Comparison of ENCODE assay signal across 25 cellular contexts in genomic region chr10:14459670-14460069, GRCh38.
DNase-seq lines count a peak whose midpoint lies in the region; ATAC-seq, FAIRE-seq and TF ChIP-seq lines count a peak whose summit lies in the region.
"Had no signal": no experiment of that assay in that cellular context is flagged by ENCODE, and none has a peak within 500 bp of the region (broad histone marks: within the 10 kb centered on the region; RNA-seq: fewer than 3 reads in every experiment).

No MANE protein-coding gene starts in this region.

- no peak overlapping the region for H3K14ac ChIP-seq in neuronal stem cell (ENCODE audit: low read length)

- H2BK15ac ChIP-seq in neuronal stem cell (ENCODE audit: low read length): no peak overlapping the region

- H3K9ac ChIP-seq in adipocyte (ENCODE audit: low read length) (no peak overlapping the region), fibroblast of lung (ENCODE audit: insufficient read depth, low read length) (no peak overlapping the region), neuronal stem cell (ENCODE audit: low read depth, low read length, poor library complexity) (no peak overlapping the region)

- no peak overlapping the region for H3K18ac ChIP-seq in neuronal stem cell (ENCODE audit: low read length)

- no peak overlapping the region for H2AFZ ChIP-seq in fibroblast of lung (ENCODE audit: low read length)
- H2AFZ ChIP-seq in neuronal stem cell (ENCODE audit: low read length): peak overlapping the region; percentile 80

- H3K79me1 ChIP-seq in neuronal stem cell (ENCODE audit: low read depth, low read length): no peaks in the 10 kb centered on the region

- no peaks in the 10 kb centered on the region for H3K79me2 ChIP-seq in fibroblast of lung (ENCODE audit: control insufficient read depth, insufficient read depth, low read length)

- H3K27ac ChIP-seq in fibroblast of lung (ENCODE audit: insufficient read depth, low read length) (no peak overlapping the region), neuronal stem cell (replicated peaks; ENCODE audit: low read length) (no peak overlapping the region)
- H3K27ac ChIP-seq: psoas muscle, skin epidermis, upper lobe of left lung had no signal

- H4K20me1 ChIP-seq in fibroblast of lung (ENCODE audit: control insufficient read depth, extremely low read depth, insufficient read depth, low read length): no peaks in the 10 kb centered on the region

- no peak overlapping the region for H2BK12ac ChIP-seq in neuronal stem cell (ENCODE audit: low read length)

- no peaks in the 10 kb centered on the region for H3K4me1 ChIP-seq in adipocyte (ENCODE audit: control insufficient read depth, insufficient read depth, low read length)
- no peaks in the 10 kb centered on the region for H3K4me1 ChIP-seq in fibroblast of lung (ENCODE audit: control insufficient read depth, extremely low read depth, insufficient read depth, low read length)
- H3K4me1 ChIP-seq in neuronal stem cell (ENCODE audit: control insufficient read depth in 2 of 2, insufficient read depth in 1 of 2, low read depth in 1 of 2, low read length in 2 of 2): peaks cover 0 to 5% of the 10 kb centered on the region in 2 donors
- H3K4me1 ChIP-seq: BE2C, psoas muscle, upper lobe of left lung had no signal

- H3K4me3 ChIP-seq in adipocyte (ENCODE audit: low read length): no peak overlapping the region
- no peak overlapping the region for H3K4me3 ChIP-seq in fibroblast of lung (replicated peaks in 1 of 4; ENCODE audit: control extremely low read depth in 1 of 4, insufficient read depth in 1 of 4, low read depth in 3 of 4, low read length in 4 of 4)
- H3K4me3 ChIP-seq in neuronal stem cell (ENCODE audit: low read length in 2 of 2): no peak overlapping the region
- H3K4me3 ChIP-seq: psoas muscle, skin epidermis, upper lobe of left lung had no signal

- H3K4me2 ChIP-seq in fibroblast of lung (ENCODE audit: extremely low read depth, insufficient read depth, low read length) (no peak overlapping the region), neuronal stem cell (ENCODE audit: insufficient read depth, low read length, poor library complexity, severe bottlenecking) (no peak overlapping the region)

- no CpG with 5 or more reads among the region's 2 CpGs for WGBS in neuronal stem cell (ENCODE audit: extremely low coverage in 2 of 2, insufficient read length in 2 of 2, insufficient replicate concordance in 1 of 2), 2 donors

- H3K4ac ChIP-seq in neuronal stem cell (ENCODE audit: low read length): no peak overlapping the region

- no peak overlapping the region for H4K91ac ChIP-seq in neuronal stem cell (ENCODE audit: low read depth, low read length, poor library complexity)

- TF ChIP-seq CTCF in fibroblast of lung (conservative IDR thresholded peaks at IDR 0.05 in 1 of 2, IDR thresholded peaks at IDR 0.05 in 1 of 2; ENCODE audit: low read depth in 1 of 2, low read length in 2 of 2): no peak

- H3K27me3 ChIP-seq in adipocyte (replicated peaks; ENCODE audit: control insufficient read depth, insufficient read depth, low read length) (peaks cover 51% of the 10 kb centered on the region), fibroblast of lung (ENCODE audit: control insufficient read depth, insufficient read depth, low read length) (no peaks in the 10 kb centered on the region), neuronal stem cell (ENCODE audit: control insufficient read depth in 3 of 3, insufficient read depth in 3 of 3, low read depth in 1 of 3, low read length in 3 of 3) (no peaks in the 10 kb centered on the region)
- H3K27me3 ChIP-seq: BE2C, upper lobe of left lung had no signal

- H3K23ac ChIP-seq in neuronal stem cell (ENCODE audit: low read depth, low read length, poor library complexity): no peak overlapping the region

- H3K36me3 ChIP-seq in adipocyte (ENCODE audit: control insufficient read depth, insufficient read depth, low read length, severe bottlenecking): no peaks in the 10 kb centered on the region
- H3K36me3 ChIP-seq in fibroblast of lung (ENCODE audit: control insufficient read depth, insufficient read depth, low read length): no peaks in the 10 kb centered on the region
- H3K36me3 ChIP-seq in neuronal stem cell (replicated peaks in 1 of 2; ENCODE audit: control insufficient read depth in 2 of 2, insufficient read depth in 2 of 2, low read length in 2 of 2): no peaks in the 10 kb centered on the region
- H3K36me3 ChIP-seq: BE2C, upper lobe of left lung had no signal

- H2AK5ac ChIP-seq in neuronal stem cell (ENCODE audit: low read depth, low read length): no peak overlapping the region

- H3K9me3 ChIP-seq in adipocyte (ENCODE audit: control insufficient read depth, low read length) (peaks cover 16% of the 10 kb centered on the region), fibroblast of lung (ENCODE audit: control insufficient read depth, insufficient read depth, low read depth, low read length) (no peaks in the 10 kb centered on the region), neuronal stem cell (replicated peaks in 1 of 2; ENCODE audit: control insufficient read depth in 2 of 2, insufficient read depth in 1 of 2, low read depth in 1 of 2, low read length in 2 of 2) (peaks cover 4% of the 10 kb centered on the region in 2 donors)
- H3K9me3 ChIP-seq: BE2C, psoas muscle, upper lobe of left lung had no signal

- H2BK5ac ChIP-seq in neuronal stem cell (ENCODE audit: low read length): no peak overlapping the region

- DNase-seq in EH (ENCODE audit: low read depth) (peak; percentile 27), adipocyte (ENCODE audit: low read depth) (peak; percentile 8), fibroblast of lung (ENCODE audit: low read depth in 2 of 2) (peak; percentile 27 to 39), neuronal stem cell (ENCODE audit: low spot score) (no peak), NCI-H2081 treated with DMSO at 0.1 percent for 48 hours (lab: John Stamatoyannopoulos, UW) (no peak), hippocampal formation (lab: John Stamatoyannopoulos, UW) (no peak), GM19239 (ENCODE audit: insufficient read length, low spot score) (no peak)
- DNase-seq: activated naive CD4-positive, alpha-beta T cell treated with anti-CD3 and anti-CD28 coated beads, Interleukin-2, amount 50 U/mL, for 16 hours; BE2C; COR-L47; DMS79; foreskin melanocyte; H7; KG1; kidney; NCI-H146; NCI-H82; psoas muscle; stimulated activated CD4-positive, alpha-beta T cell treated with anti-CD3 and anti-CD28 coated beads, Interleukin-1b, Interleukin-23, amount 100 ng/mL, for 48 hours; substantia nigra; T1000; upper lobe of left lung had no signal

- ATAC-seq in HG03457 (IDR thresholded peaks at IDR 0.05; ENCODE audit: unreplicated experiment): no peak
- ATAC-seq: psoas muscle, WTC11 had no signal

- no peak overlapping the region for H2BK120ac ChIP-seq in neuronal stem cell (ENCODE audit: low read depth, low read length)

- FAIRE-seq in GM19239 (lab: Jason Lieb, UNC): no peak
- FAIRE-seq: kidney had no signal

- H4K8ac ChIP-seq in neuronal stem cell (ENCODE audit: low read depth, low read length): no peak overlapping the region

Comparison
In these comparisons a context has a peak if more than half of its experiments do, and no peak if none do; other contexts are left out.
1. DNase-seq: peak in EH (single experiment), adipocyte (single experiment) and fibroblast of lung (2 of 2); none in neuronal stem cell (single experiment), NCI-H2081 treated with DMSO at 0.1 percent for 48 hours (single experiment), hippocampal formation (0 of 2) and GM19239 (single experiment).